23 cellular contexts compared by ENCODE assay signal in the genomic region with DNA sequence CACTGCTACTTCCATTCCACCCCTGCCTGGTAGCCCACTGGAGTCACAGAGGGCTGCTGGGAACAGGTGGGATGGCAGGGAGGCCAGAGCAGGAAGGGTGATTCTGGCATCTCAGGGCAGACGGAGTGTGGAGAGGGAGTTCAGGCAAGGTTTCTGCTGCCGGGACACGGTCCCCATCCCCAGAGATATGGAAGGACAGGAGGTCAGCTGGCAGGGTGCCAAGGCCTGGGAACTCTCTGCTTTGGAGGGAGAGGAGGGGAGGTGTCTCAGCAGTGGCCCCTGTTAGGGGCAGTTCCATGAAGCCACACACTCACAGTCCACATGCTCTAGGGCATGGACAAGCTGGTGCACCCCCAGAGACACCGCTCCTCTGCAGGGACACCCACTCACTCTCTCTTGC.
"Had no signal": no experiment of that assay in that cellular context is flagged by ENCODE, and none has a peak within 500 bp of the region (broad histone marks: within the 10 kb centered on the region; RNA-seq: fewer than 3 reads in every experiment).

No MANE protein-coding gene starts in this region.

- H3K9ac ChIP-seq: parathyroid adenoma had no signal

- H3K27me3 ChIP-seq: testis had no signal

- FAIRE-seq: bronchial epithelial cell, endothelial cell of umbilical vein had no signal

- H3K36me3 Mint-ChIP-seq: activated naive CD8-positive, alpha-beta T cell; immature natural killer cell; naive thymus-derived CD4-positive, alpha-beta T cell; stimulated activated effector memory CD8-positive, alpha-beta T cell treated with anti-CD3 and anti-CD28 coated beads, Interleukin-12 subunit alpha, Interleukin-12 subunit beta, amount 100 ng/mL, for 72 hours; type B pancreatic cell had no signal

- H3K4me3 Mint-ChIP-seq: activated naive CD8-positive, alpha-beta T cell; activated T-cell treated with anti-CD3 and anti-CD28 coated beads, Interleukin-2, amount 50 U/mL, for 72 hours; immature natural killer cell; naive thymus-derived CD4-positive, alpha-beta T cell; stimulated activated effector memory CD8-positive, alpha-beta T cell treated with anti-CD3 and anti-CD28 coated beads, Interleukin-12 subunit alpha, Interleukin-12 subunit beta, amount 100 ng/mL, for 72 hours; type B pancreatic cell had no signal

- H3K4me3 ChIP-seq: esophagus muscularis mucosa, gastroesophageal sphincter, heart right ventricle, smooth muscle cell, stomach, testis had no signal

- H3K9me3 ChIP-seq: esophagus muscularis mucosa, gastroesophageal sphincter, heart right ventricle, stomach, testis had no signal

- H3K4me1 Mint-ChIP-seq: immature natural killer cell; naive thymus-derived CD4-positive, alpha-beta T cell; stimulated activated effector memory CD8-positive, alpha-beta T cell treated with anti-CD3 and anti-CD28 coated beads, Interleukin-12 subunit alpha, Interleukin-12 subunit beta, amount 100 ng/mL, for 72 hours had no signal

- DNase-seq: activated CD4-positive, alpha-beta T cell treated with anti-CD3 and anti-CD28 coated beads for 1 hour; activated gamma-delta T cell treated with Interleukin-2 at 50 U/mL for 16 hours; activated T-cell treated with anti-CD3 and anti-CD28 coated beads, Interleukin-2, amount 50 U/mL, for 72 hours; effector memory CD4-positive, alpha-beta T cell; heart right ventricle; immature natural killer cell; mesenchymal stem cell; naive thymus-derived CD4-positive, alpha-beta T cell; stimulated activated CD4-positive, alpha-beta T cell treated with anti-CD3 and anti-CD28 coated beads, Interleukin-4, amount 100 ng/mL, for 24 hours; stomach; T-helper 2 cell; testis had no signal

- H3K4me1 ChIP-seq: esophagus muscularis mucosa, gastroesophageal sphincter, heart right ventricle, stomach, testis had no signal

- ATAC-seq: activated T-cell treated with anti-CD3 and anti-CD28 coated beads, Interleukin-2, amount 50 U/mL, for 72 hours; gastroesophageal sphincter; heart right ventricle; naive thymus-derived CD4-positive, alpha-beta T cell; sciatic nerve had no signal

- H3K9me3 Mint-ChIP-seq: activated T-cell treated with anti-CD3 and anti-CD28 coated beads, Interleukin-2, amount 50 U/mL, for 72 hours; immature natural killer cell; naive thymus-derived CD4-positive, alpha-beta T cell; stimulated activated effector memory CD8-positive, alpha-beta T cell treated with anti-CD3 and anti-CD28 coated beads, Interleukin-12 subunit alpha, Interleukin-12 subunit beta, amount 100 ng/mL, for 72 hours; type B pancreatic cell had no signal

- H3K36me3 ChIP-seq: esophagus muscularis mucosa, gastroesophageal sphincter, heart right ventricle, stomach had no signal

- H3K27ac Mint-ChIP-seq: activated naive CD8-positive, alpha-beta T cell; activated T-cell treated with anti-CD3 and anti-CD28 coated beads, Interleukin-2, amount 50 U/mL, for 72 hours; immature natural killer cell; naive thymus-derived CD4-positive, alpha-beta T cell; stimulated activated effector memory CD8-positive, alpha-beta T cell treated with anti-CD3 and anti-CD28 coated beads, Interleukin-12 subunit alpha, Interleukin-12 subunit beta, amount 100 ng/mL, for 72 hours; type B pancreatic cell had no signal

- H3K27ac ChIP-seq: esophagus muscularis mucosa, gastroesophageal sphincter, heart right ventricle, parathyroid adenoma, stomach, testis, VCaP had no signal
